In the genomic region with DNA sequence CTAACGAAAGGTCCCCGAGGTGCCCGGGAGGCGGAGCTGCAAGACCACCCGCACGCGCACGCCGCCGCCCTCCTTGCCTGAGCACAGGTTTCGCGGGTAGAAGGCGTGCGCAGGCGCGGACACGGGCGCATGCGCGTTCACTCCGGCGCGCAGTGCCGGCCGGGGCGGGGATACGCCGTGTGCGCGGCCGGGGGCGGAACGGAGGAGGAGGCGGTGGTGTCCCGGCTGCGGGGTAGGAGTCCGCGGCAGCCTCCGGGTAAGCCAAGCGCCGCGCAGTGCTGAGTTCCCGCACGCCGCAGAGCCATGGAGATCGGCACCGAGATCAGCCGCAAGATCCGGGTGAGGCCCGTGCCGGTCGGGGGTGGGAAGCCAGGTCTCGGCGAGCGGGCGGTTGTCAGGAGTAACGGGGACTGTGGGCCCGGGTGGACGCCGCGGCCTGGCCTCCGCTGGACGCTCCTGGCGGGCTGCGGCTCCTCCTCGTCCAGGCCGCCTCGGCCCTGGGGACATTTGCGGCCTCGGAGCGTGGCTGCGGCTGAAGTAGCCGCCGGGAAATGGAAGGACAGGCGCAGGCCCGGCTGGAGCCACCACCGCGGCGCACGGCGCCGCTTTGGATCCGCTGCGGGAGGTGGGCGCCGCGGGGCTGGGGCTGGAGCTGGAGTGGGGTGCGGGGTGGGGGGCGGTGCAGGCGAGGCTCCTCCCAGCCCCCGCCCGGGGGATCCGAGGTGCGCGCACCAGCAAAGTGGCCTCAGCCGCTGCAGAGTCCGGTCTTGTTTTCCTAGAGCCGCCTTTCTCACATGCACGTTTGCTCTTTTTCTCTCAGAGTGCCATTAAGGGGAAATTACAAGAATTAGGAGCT, we compare ENCODE assay signal across 1 cellular context.
TF ChIP-seq lines count a peak whose summit lies in the region.

TSS of gene ZC3H14 (plus strand) at position 207 of the 856 bp plus-strand sequence. CDS start at position 304, 97 bp downstream.

TF ChIP-seq in GM23338, 12 proteins besides CTCF, POLR2A, EP300 and RAD21:
- TF ChIP-seq EZH2 (IDR thresholded peaks at IDR 0.05; ENCODE audit: low read depth, unreplicated experiment) (no peak), STAT1 (IDR thresholded peaks at IDR 0.05; ENCODE audit: unreplicated experiment) (no peak), JUNB (IDR thresholded peaks at IDR 0.05; ENCODE audit: unreplicated experiment) (no peak), POLR2AphosphoS5 (IDR thresholded peaks at IDR 0.05; ENCODE audit: low read depth) (peak; percentile 94), ZNF331 (CRISPR knock-in tag; IDR thresholded peaks at IDR 0.05; ENCODE audit: low read depth) (no peak), CREB1 (CRISPR knock-in tag; IDR thresholded peaks at IDR 0.05; ENCODE audit: low read depth) (peak; percentile 17; the same call in 1 of the 2 replicates)
- TF ChIP-seq, protein P1, sequence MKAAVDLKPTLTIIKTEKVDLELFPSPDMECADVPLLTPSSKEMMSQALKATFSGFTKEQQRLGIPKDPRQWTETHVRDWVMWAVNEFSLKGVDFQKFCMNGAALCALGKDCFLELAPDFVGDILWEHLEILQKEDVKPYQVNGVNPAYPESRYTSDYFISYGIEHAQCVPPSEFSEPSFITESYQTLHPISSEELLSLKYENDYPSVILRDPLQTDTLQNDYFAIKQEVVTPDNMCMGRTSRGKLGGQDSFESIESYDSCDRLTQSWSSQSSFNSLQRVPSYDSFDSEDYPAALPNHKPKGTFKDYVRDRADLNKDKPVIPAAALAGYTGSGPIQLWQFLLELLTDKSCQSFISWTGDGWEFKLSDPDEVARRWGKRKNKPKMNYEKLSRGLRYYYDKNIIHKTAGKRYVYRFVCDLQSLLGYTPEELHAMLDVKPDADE (IDR thresholded peaks at IDR 0.05): no peak
TF ChIP-seq in GM23338: peak in this region for 2.
